In genomic region chr18:37270046-37270665, GRCh38 we compare ENCODE assay signal across 9 cellular contexts.
DNase-seq lines count a peak whose midpoint lies in the region; ATAC-seq, FAIRE-seq and TF ChIP-seq lines count a peak whose summit lies in the region.
"Had no signal": no experiment of that assay in that cellular context is flagged by ENCODE, and none has a peak within 500 bp of the region (broad histone marks: within the 10 kb centered on the region; RNA-seq: fewer than 3 reads in every experiment).

No MANE protein-coding gene starts in this region.

- ATAC-seq in pancreas (peak; percentile 68 to 97 (median 83)), GM21423 (IDR thresholded peaks at IDR 0.05; ENCODE audit: unreplicated experiment) (no peak), HG02763 (IDR thresholded peaks at IDR 0.05; ENCODE audit: unreplicated experiment) (no peak)
- ATAC-seq: stimulated activated effector memory CD8-positive, alpha-beta T cell treated with anti-CD3 and anti-CD28 coated beads, Interleukin-12 subunit alpha, Interleukin-12 subunit beta, amount 100 ng/mL, for 72 hours had no signal

- POLR2A ChIA-PET in endothelial cell of umbilical vein (lab: Charles Lee), result no interaction called here

- no peaks in the 10 kb centered on the region for H4K20me1 ChIP-seq in endothelial cell of umbilical vein (replicated peaks; ENCODE audit: control insufficient read depth, extremely low read depth, insufficient read depth, low read length)

- CTCF ChIA-PET in endothelial cell of umbilical vein (lab: Charles Lee), result no interaction called here

- 18 to 19% methylated on average over 8 of the region's 8 CpGs for WGBS in pancreas, 2 donors

- H3K4me2 ChIP-seq in endothelial cell of umbilical vein (ENCODE audit: insufficient read depth, low read length), result no peak overlapping the region

- DNase-seq in HFF-Myc (ENCODE audit: extremely low read depth, low read depth), result peak; percentile 29
- DNase-seq in endothelial cell of umbilical vein (ENCODE audit: low read depth, low spot score), result peak; percentile 38
- DNase-seq in pancreas, result peak in 4 of 6 donors; percentile 16 to 59 (median 45)
- no peak for DNase-seq in NCI-H69 (lab: John Stamatoyannopoulos, UW)
- DNase-seq in type B pancreatic cell (ENCODE audit: extremely low spot score, unreplicated experiment), result no peak

- no peaks in the 10 kb centered on the region for H3K79me2 ChIP-seq in endothelial cell of umbilical vein (ENCODE audit: control insufficient read depth, insufficient read depth, low read length)

- peaks cover 4 to 9% of the 10 kb centered on the region in 2 experiments for H3K27me3 ChIP-seq in endothelial cell of umbilical vein (ENCODE audit: control insufficient read depth in 2 of 2, insufficient read depth in 2 of 2, low read length in 2 of 2)
- H3K27me3 ChIP-seq in pancreas, result peaks cover 0 to 5% (median 0%) of the 10 kb centered on the region in 4 donors

- dilution Hi-C loops in endothelial cell of umbilical vein (cut with MboI; ENCODE audit: extremely low pct_ligation_motif_present, low sequenced_read_pairs), result no loop called here

- H3K9me3 ChIP-seq in endothelial cell of umbilical vein (replicated peaks; ENCODE audit: control insufficient read depth, insufficient read depth, low read length) (no peaks in the 10 kb centered on the region), pancreas (no peaks in the 10 kb centered on the region)

- intact Hi-C loops in endothelial cell of umbilical vein (cut with micrococcal nuclease) (no loop called here), pancreas (cut with DNase I) (loop anchor here in 1 of 3 donors (10.0 kb wide), 1 partner anchor 45 kb away; no protein-coding TSS in a partner anchor)

- no peak for TF ChIP-seq POLR2A in endothelial cell of umbilical vein (IDR thresholded peaks at IDR 0.05; ENCODE audit: low read depth, low read length)

- H2AFZ ChIP-seq in endothelial cell of umbilical vein (ENCODE audit: low read depth, low read length), result no peak overlapping the region

- H3K27ac ChIP-seq in endothelial cell of umbilical vein (ENCODE audit: insufficient read depth, low read depth, low read length) (no peak overlapping the region), pancreas (no peak overlapping the region)

- H3K27me3 Mint-ChIP-seq in type B pancreatic cell, result no peaks in the 10 kb centered on the region

- no peaks in the 10 kb centered on the region for H3K4me1 Mint-ChIP-seq in type B pancreatic cell (ENCODE audit: unreplicated experiment)
- H3K4me1 Mint-ChIP-seq: stimulated activated effector memory CD8-positive, alpha-beta T cell treated with anti-CD3 and anti-CD28 coated beads, Interleukin-12 subunit alpha, Interleukin-12 subunit beta, amount 100 ng/mL, for 72 hours had no signal

- BruUV-seq in endothelial cell of umbilical vein (replicated peaks; lab: Mats Ljungman, UMichigan), result no TSS peak

- no peaks in the 10 kb centered on the region for H3K9me1 ChIP-seq in endothelial cell of umbilical vein (replicated peaks; ENCODE audit: control insufficient read depth, extremely low read depth, insufficient read depth, low read length)

- H3K36me3 ChIP-seq in endothelial cell of umbilical vein (ENCODE audit: control insufficient read depth in 2 of 2, extremely low read depth in 1 of 2, insufficient read depth in 2 of 2, low read length in 2 of 2) (no peaks in the 10 kb centered on the region), pancreas (no peaks in the 10 kb centered on the region)

- H3K4me1 ChIP-seq in endothelial cell of umbilical vein (ENCODE audit: control insufficient read depth, extremely low read depth, insufficient read depth, low read length) (no peaks in the 10 kb centered on the region), pancreas (no peaks in the 10 kb centered on the region)

- H3K4me3 Mint-ChIP-seq in type B pancreatic cell, result no peak overlapping the region
- H3K4me3 Mint-ChIP-seq: stimulated activated effector memory CD8-positive, alpha-beta T cell treated with anti-CD3 and anti-CD28 coated beads, Interleukin-12 subunit alpha, Interleukin-12 subunit beta, amount 100 ng/mL, for 72 hours had no signal

- FAIRE-seq in endothelial cell of umbilical vein (lab: Jason Lieb, UNC) (peak; percentile 63), pancreas (lab: Jason Lieb, UNC) (no peak)

- H3K9me3 Mint-ChIP-seq in type B pancreatic cell, result no peaks in the 10 kb centered on the region

- H3K9ac ChIP-seq in endothelial cell of umbilical vein (replicated peaks; ENCODE audit: extremely low read depth, insufficient read depth, low read length), result no peak overlapping the region

- TF ChIP-seq CTCF in HFF-Myc (IDR thresholded peaks at IDR 0.05; ENCODE audit: low read depth, low read length, missing control alignments) (no peak), endothelial cell of umbilical vein (IDR thresholded peaks at IDR 0.05; ENCODE audit: extremely low read depth in 1 of 2, insufficient read depth in 1 of 2, low read depth in 1 of 2, low read length in 2 of 2) (no peak), pancreas (IDR thresholded peaks at IDR 0.05) (no peak), type B pancreatic cell (conservative IDR thresholded peaks at IDR 0.05) (no peak)

- H3K4me3 ChIP-seq in HFF-Myc (replicated peaks; ENCODE audit: low read depth, low read length), result no peak overlapping the region
- H3K4me3 ChIP-seq in endothelial cell of umbilical vein (replicated peaks in 1 of 3; ENCODE audit: insufficient read depth in 1 of 3, low read depth in 1 of 3, low read length in 3 of 3), result no peak overlapping the region
- H3K4me3 ChIP-seq in pancreas, result no peak overlapping the region

- no peak overlapping the region for H3K27ac Mint-ChIP-seq in type B pancreatic cell
- H3K27ac Mint-ChIP-seq: stimulated activated effector memory CD8-positive, alpha-beta T cell treated with anti-CD3 and anti-CD28 coated beads, Interleukin-12 subunit alpha, Interleukin-12 subunit beta, amount 100 ng/mL, for 72 hours had no signal

- no peaks in the 10 kb centered on the region for H3K36me3 Mint-ChIP-seq in type B pancreatic cell
- H3K36me3 Mint-ChIP-seq: stimulated activated effector memory CD8-positive, alpha-beta T cell treated with anti-CD3 and anti-CD28 coated beads, Interleukin-12 subunit alpha, Interleukin-12 subunit beta, amount 100 ng/mL, for 72 hours had no signal

TF ChIP-seq in PFSK-1, 5 proteins besides CTCF, POLR2A, EP300 and RAD21 (continues in another document):
- TF ChIP-seq POLR2AphosphoS5 (IDR thresholded peaks at IDR 0.05; ENCODE audit: low read depth, low read length) (no peak), TAF1 (IDR thresholded peaks at IDR 0.05; ENCODE audit: borderline replicate concordance, insufficient read depth, low read length) (no peak)
- TF ChIP-seq, protein P1, sequence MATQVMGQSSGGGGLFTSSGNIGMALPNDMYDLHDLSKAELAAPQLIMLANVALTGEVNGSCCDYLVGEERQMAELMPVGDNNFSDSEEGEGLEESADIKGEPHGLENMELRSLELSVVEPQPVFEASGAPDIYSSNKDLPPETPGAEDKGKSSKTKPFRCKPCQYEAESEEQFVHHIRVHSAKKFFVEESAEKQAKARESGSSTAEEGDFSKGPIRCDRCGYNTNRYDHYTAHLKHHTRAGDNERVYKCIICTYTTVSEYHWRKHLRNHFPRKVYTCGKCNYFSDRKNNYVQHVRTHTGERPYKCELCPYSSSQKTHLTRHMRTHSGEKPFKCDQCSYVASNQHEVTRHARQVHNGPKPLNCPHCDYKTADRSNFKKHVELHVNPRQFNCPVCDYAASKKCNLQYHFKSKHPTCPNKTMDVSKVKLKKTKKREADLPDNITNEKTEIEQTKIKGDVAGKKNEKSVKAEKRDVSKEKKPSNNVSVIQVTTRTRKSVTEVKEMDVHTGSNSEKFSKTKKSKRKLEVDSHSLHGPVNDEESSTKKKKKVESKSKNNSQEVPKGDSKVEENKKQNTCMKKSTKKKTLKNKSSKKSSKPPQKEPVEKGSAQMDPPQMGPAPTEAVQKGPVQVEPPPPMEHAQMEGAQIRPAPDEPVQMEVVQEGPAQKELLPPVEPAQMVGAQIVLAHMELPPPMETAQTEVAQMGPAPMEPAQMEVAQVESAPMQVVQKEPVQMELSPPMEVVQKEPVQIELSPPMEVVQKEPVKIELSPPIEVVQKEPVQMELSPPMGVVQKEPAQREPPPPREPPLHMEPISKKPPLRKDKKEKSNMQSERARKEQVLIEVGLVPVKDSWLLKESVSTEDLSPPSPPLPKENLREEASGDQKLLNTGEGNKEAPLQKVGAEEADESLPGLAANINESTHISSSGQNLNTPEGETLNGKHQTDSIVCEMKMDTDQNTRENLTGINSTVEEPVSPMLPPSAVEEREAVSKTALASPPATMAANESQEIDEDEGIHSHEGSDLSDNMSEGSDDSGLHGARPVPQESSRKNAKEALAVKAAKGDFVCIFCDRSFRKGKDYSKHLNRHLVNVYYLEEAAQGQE (IDR thresholded peaks at IDR 0.05; ENCODE audit: insufficient read depth in 1 of 2, low read depth in 2 of 2, low read length in 2 of 2), result peak; percentile 99 to 100

TF ChIP-seq in endothelial cell of umbilical vein, 7 proteins besides CTCF, POLR2A, EP300 and RAD21:
- TF ChIP-seq MYC (IDR thresholded peaks at IDR 0.05; ENCODE audit: low read depth, low read length) (no peak), GATA2 (IDR thresholded peaks at IDR 0.05; ENCODE audit: insufficient read depth, insufficient read length, low read depth, low read length) (no peak)
TF ChIP-seq in endothelial cell of umbilical vein: peak in this region for 0.

Comparison
In these comparisons a context has a peak if more than half of its experiments do, and no peak if none do; other contexts are left out.
1. DNase-seq: peak in HFF-Myc (single experiment), endothelial cell of umbilical vein (single experiment) and pancreas (4 of 6); none in NCI-H69 (single experiment) and type B pancreatic cell (single experiment).
2. ATAC-seq: peak in pancreas (4 of 4); none in GM21423 (single experiment) and HG02763 (single experiment).